In genomic region chr3:114857281-114857680, GRCh38 we compare ENCODE assay signal across 26 cellular contexts.
A peak's percentile ranks its signal among the peaks of the same experiment; 100 is the strongest.
DNase-seq lines count a peak whose midpoint lies in the region; ATAC-seq, FAIRE-seq and TF ChIP-seq lines count a peak whose summit lies in the region.
"Had no signal": no experiment of that assay in that cellular context is flagged by ENCODE, and none has a peak within 500 bp of the region (broad histone marks: within the 10 kb centered on the region; RNA-seq: fewer than 3 reads in every experiment).

No MANE protein-coding gene starts in this region.

- no peaks in the 10 kb centered on the region for H3K4me1 ChIP-seq in CD4-positive, alpha-beta memory T cell (ENCODE audit: insufficient read depth, low read length)

- H3K9me3 Mint-ChIP-seq in CD4-positive, alpha-beta memory T cell: no peaks in the 10 kb centered on the region
- H3K9me3 Mint-ChIP-seq: activated CD4-positive, alpha-beta T cell treated with anti-CD3 and anti-CD28 coated beads, Interleukin-2, amount 10 ng/mL, durations not matched to agents 7 days and 5 days; activated T-cell treated with anti-CD3 and anti-CD28 coated beads, Interleukin-2, amount 50 U/mL, for 4 hours; H9; mesothelial cell of epicardium; naive thymus-derived CD4-positive, alpha-beta T cell had no signal

- peaks cover 7 to 15% (median 11%) of the 10 kb centered on the region in 4 donors for H3K4me1 Mint-ChIP-seq in CD4-positive, alpha-beta memory T cell

- peak; percentile 5 for FAIRE-seq in GM12891 (lab: Jason Lieb, UNC)
- FAIRE-seq: RCC 7860, small intestine had no signal

- no peak overlapping the region for H3K4me3 ChIP-seq in CD4-positive, alpha-beta memory T cell (ENCODE audit: low read length in 2 of 2)
- H3K4me3 ChIP-seq: transverse colon had no signal

- peaks cover 0 to 18% of the 10 kb centered on the region in 2 donors for H3K36me3 Mint-ChIP-seq in CD4-positive, alpha-beta memory T cell
- H3K36me3 Mint-ChIP-seq: mesothelial cell of epicardium had no signal

- POLR2A ChIA-PET in CD4-positive, alpha-beta memory T cell (lab: Charles Lee; ENCODE audit: partially characterized antibody): no interaction called here

- H3K27ac Mint-ChIP-seq in CD4-positive, alpha-beta memory T cell: peak overlapping the region in 1 of 7 donors; percentile 19
- H3K27ac Mint-ChIP-seq: activated CD4-positive, alpha-beta T cell treated with anti-CD3 and anti-CD28 coated beads, Interleukin-2, amount 10 ng/mL, durations not matched to agents 7 days and 5 days; naive thymus-derived CD4-positive, alpha-beta T cell had no signal

- intact Hi-C loops in left colon (cut with DNase I, micrococcal nuclease) (no loop called here), cardiac septum (cut with DNase I) (no loop called here)
- intact Hi-C loops in CD4-positive, alpha-beta memory T cell (cut with micrococcal nuclease): no loop called here

- no peak overlapping the region for H3K27ac ChIP-seq in CD4-positive, alpha-beta memory T cell (ENCODE audit: low read depth, low read length)
- H3K27ac ChIP-seq: transverse colon, WERI-Rb-1 had no signal

- no peak for TF ChIP-seq POLR2A in GM12891 (IDR thresholded peaks at IDR 0.05; ENCODE audit: low read depth, low read length)

- H3K4me3 Mint-ChIP-seq in CD4-positive, alpha-beta memory T cell: no peak overlapping the region
- H3K4me3 Mint-ChIP-seq: activated CD4-positive, alpha-beta T cell treated with anti-CD3 and anti-CD28 coated beads, Interleukin-2, amount 10 ng/mL, durations not matched to agents 7 days and 5 days; activated T-cell treated with anti-CD3 and anti-CD28 coated beads, Interleukin-2, amount 50 U/mL, for 4 hours; H9; mesothelial cell of epicardium; naive thymus-derived CD4-positive, alpha-beta T cell had no signal

- no peaks in the 10 kb centered on the region for H3K36me3 ChIP-seq in CD4-positive, alpha-beta memory T cell (ENCODE audit: insufficient read depth, low read length)
- H3K36me3 ChIP-seq: transverse colon, WERI-Rb-1 had no signal

- DNase-seq in GM12891 (ENCODE audit: insufficient read length, low spot score): no peak
- peak; percentile 38 for DNase-seq in HT-29 (ENCODE audit: low spot score)
- peak; percentile 29 for DNase-seq in OCI-M1 (lab: John Stamatoyannopoulos, UW)
- no peak for DNase-seq in left colon
- no peak for DNase-seq in cardiac septum (ENCODE audit: low spot score)
- DNase-seq in CD4-positive, alpha-beta memory T cell: no peak
- DNase-seq: activated CD4-positive, alpha-beta T cell treated with anti-CD3 and anti-CD28 coated beads, Interleukin-2, amount 10 ng/mL, durations not matched to agents 7 days and 5 days; activated naive CD4-positive, alpha-beta T cell; activated T-cell treated with anti-CD3 and anti-CD28 coated beads, Interleukin-2, amount 50 U/mL, for 4 hours; DND-41; effector CD4-positive, alpha-beta T cell; H9; islet precursor cell; naive thymus-derived CD4-positive, alpha-beta T cell; NCI-H1930; NCI-H446; retina; SIG-M5; small intestine; stimulated activated CD8-positive, alpha-beta memory T cell treated with anti-CD3 and anti-CD28 coated beads, Interleukin-4, amount 100 ng/mL, for 48 hours; T1000; transverse colon; WERI-Rb-1 had no signal

- H3K9me3 ChIP-seq in CD4-positive, alpha-beta memory T cell (ENCODE audit: control insufficient read depth in 1 of 2, low read length in 2 of 2): no peaks in the 10 kb centered on the region
- H3K9me3 ChIP-seq: transverse colon had no signal

- peak; percentile 76 for ATAC-seq in left colon
- ATAC-seq in HG03439 (IDR thresholded peaks at IDR 0.05; ENCODE audit: unreplicated experiment): no peak
- ATAC-seq: activated T-cell treated with anti-CD3 and anti-CD28 coated beads, Interleukin-2, amount 50 U/mL, for 4 hours; naive thymus-derived CD4-positive, alpha-beta T cell had no signal

- CTCF ChIA-PET in CD4-positive, alpha-beta memory T cell (lab: Charles Lee; ENCODE audit: partially characterized antibody): interaction anchor here (1.6 kb wide), 1 partner anchor 14 kb away, joined by 4 read pairs; no protein-coding TSS in a partner anchor

- H3K27me3 Mint-ChIP-seq in CD4-positive, alpha-beta memory T cell: no peaks in the 10 kb centered on the region
- H3K27me3 Mint-ChIP-seq: activated CD4-positive, alpha-beta T cell treated with anti-CD3 and anti-CD28 coated beads, Interleukin-2, amount 10 ng/mL, durations not matched to agents 7 days and 5 days; naive thymus-derived CD4-positive, alpha-beta T cell had no signal

- H3K27me3 ChIP-seq in CD4-positive, alpha-beta memory T cell (ENCODE audit: insufficient read depth, low read length): no peaks in the 10 kb centered on the region
- H3K27me3 ChIP-seq: transverse colon had no signal

TF ChIP-seq in GM12891, 5 proteins besides CTCF, POLR2A, EP300 and RAD21:
- TF ChIP-seq POU2F2 (IDR thresholded peaks at IDR 0.05; ENCODE audit: low read depth, low read length): no peak
- no peak for TF ChIP-seq TAF1 (IDR thresholded peaks at IDR 0.05; ENCODE audit: low read depth, low read length)
- TF ChIP-seq PAX5 (IDR thresholded peaks at IDR 0.05; ENCODE audit: insufficient read depth, low read length, severe bottlenecking): no peak
- no peak for TF ChIP-seq SPI1 (IDR thresholded peaks at IDR 0.05; ENCODE audit: low read depth, low read length)
- no peak for TF ChIP-seq POLR2AphosphoS5 (IDR thresholded peaks at IDR 0.05; ENCODE audit: low read depth, low read length)

Comparison
In these comparisons a context has a peak if more than half of its experiments do, and no peak if none do; other contexts are left out.
1. DNase-seq: peak in HT-29 (single experiment) and OCI-M1 (single experiment); none in GM12891 (single experiment), left colon (0 of 2), cardiac septum (single experiment) and CD4-positive, alpha-beta memory T cell (0 of 5).